24 cellular contexts compared by ENCODE assay signal in genomic region chr18:41881285-41881684, GRCh38.
A peak's percentile ranks its signal among the peaks of the same experiment; 100 is the strongest.
DNase-seq lines count a peak whose midpoint lies in the region; ATAC-seq, FAIRE-seq and TF ChIP-seq lines count a peak whose summit lies in the region.
"Had no signal": no experiment of that assay in that cellular context is flagged by ENCODE, and none has a peak within 500 bp of the region (broad histone marks: within the 10 kb centered on the region; RNA-seq: fewer than 3 reads in every experiment).

No MANE protein-coding gene starts in this region.

- H4K20me1 ChIP-seq in GM23248 (ENCODE audit: insufficient read depth): no peaks in the 10 kb centered on the region
- no peaks in the 10 kb centered on the region for H4K20me1 ChIP-seq in Karpas-422 (ENCODE audit: insufficient read depth, low read depth, low read length)

- H3K9ac ChIP-seq in GM23248: no peak overlapping the region
- H3K9ac ChIP-seq in Karpas-422 (ENCODE audit: low read length): no peak overlapping the region
- no peak overlapping the region for H3K9ac ChIP-seq in kidney (ENCODE audit: low read length in 2 of 2)

- TF ChIP-seq POLR2A in gastroesophageal sphincter (IDR thresholded peaks at IDR 0.05): no peak

- H3K9me3 ChIP-seq in GM23248 (ENCODE audit: low read depth) (no peaks in the 10 kb centered on the region), Karpas-422 (ENCODE audit: low read length) (no peaks in the 10 kb centered on the region), gastroesophageal sphincter (no peaks in the 10 kb centered on the region), kidney (ENCODE audit: control insufficient read depth in 1 of 2, low read length in 2 of 2) (no peaks in the 10 kb centered on the region)

- in situ Hi-C loops in GM23248 (cut with MboI): no loop called here

- no peak overlapping the region for H3K4me2 ChIP-seq in GM23248 (ENCODE audit: unreplicated experiment)
- H3K4me2 ChIP-seq in Karpas-422 (ENCODE audit: low read depth, low read length, poor library complexity, severe bottlenecking): no peak overlapping the region

- H3K36me3 ChIP-seq in GM23248 (ENCODE audit: low read depth) (no peaks in the 10 kb centered on the region), Karpas-422 (ENCODE audit: insufficient read depth, low read length) (no peaks in the 10 kb centered on the region), gastroesophageal sphincter (no peaks in the 10 kb centered on the region), kidney (ENCODE audit: control insufficient read depth in 1 of 2, insufficient read depth in 2 of 2, low read length in 2 of 2) (no peaks in the 10 kb centered on the region)

- H3K9me2 ChIP-seq in GM23248 (ENCODE audit: insufficient read depth) (no peaks in the 10 kb centered on the region; the same call in 1 of the 2 replicates), Karpas-422 (replicated peaks; ENCODE audit: insufficient read depth, low read length) (no peaks in the 10 kb centered on the region)

- H2AFZ ChIP-seq in GM23248: no peak overlapping the region
- no peak overlapping the region for H2AFZ ChIP-seq in Karpas-422 (ENCODE audit: low read length)

- TF ChIP-seq CTCF in epithelial cell of esophagus (IDR thresholded peaks at IDR 0.05; ENCODE audit: insufficient read depth, low read depth, low read length, missing control alignments): no peak
- no peak for TF ChIP-seq CTCF in gastroesophageal sphincter (IDR thresholded peaks at IDR 0.05)
- no peak for TF ChIP-seq CTCF in kidney (IDR thresholded peaks at IDR 0.05; ENCODE audit: borderline replicate concordance, extremely low read depth, insufficient read depth)

- H3K79me2 ChIP-seq in GM23248 (ENCODE audit: insufficient read depth) (no peaks in the 10 kb centered on the region), Karpas-422 (ENCODE audit: low read length) (no peaks in the 10 kb centered on the region)

- 35 to 39% methylated on average over 3 of the region's 3 CpGs for WGBS in GM23248 (ENCODE audit: low coverage in 1 of 2, low lambda C conversion rate in 2 of 2, missing lambda C conversion rate in 2 of 2), 2 experiments
- 76 to 84% methylated on average over 3 of the region's 3 CpGs for WGBS in gastroesophageal sphincter (ENCODE audit: low coverage in 1 of 2), 2 donors

- no peaks in the 10 kb centered on the region for H3K27me3 ChIP-seq in GM23248 (replicated peaks; ENCODE audit: insufficient read depth)
- H3K27me3 ChIP-seq in Karpas-422 (ENCODE audit: low read length): no peaks in the 10 kb centered on the region
- no peaks in the 10 kb centered on the region for H3K27me3 ChIP-seq in gastroesophageal sphincter

- H3K4me3 ChIP-seq in GM23248: no peak overlapping the region
- H3K4me3 ChIP-seq in epithelial cell of esophagus (ENCODE audit: low read length): no peak overlapping the region
- no peak overlapping the region for H3K4me3 ChIP-seq in Karpas-422 (ENCODE audit: low read length)
- H3K4me3 ChIP-seq in gastroesophageal sphincter: no peak overlapping the region
- no peak overlapping the region for H3K4me3 ChIP-seq in kidney (ENCODE audit: low read length in 2 of 2)
- H3K4me3 ChIP-seq: K562, skin epidermis had no signal

- no peak for ATAC-seq in gastroesophageal sphincter
- ATAC-seq in GM21786 (IDR thresholded peaks at IDR 0.05; ENCODE audit: unreplicated experiment): no peak
- ATAC-seq: K562, T-helper 17 cell, WTC11 had no signal

- peak; percentile 74 for DNase-seq in GM23248
- peak; percentile 47 for DNase-seq in RPMI7951 (ENCODE audit: low read depth)
- peak; percentile 81 for DNase-seq in epithelial cell of esophagus (ENCODE audit: low read depth)
- DNase-seq in renal cortical epithelial cell (ENCODE audit: low read depth): peak; percentile 33
- DNase-seq in Karpas-422: no peak
- DNase-seq in kidney: no peak
- DNase-seq: activated CD4-positive, alpha-beta memory T cell treated with anti-CD3 and anti-CD28 coated beads for 36 hours; activated naive CD4-positive, alpha-beta T cell; activated T-cell treated with anti-CD3 and anti-CD28 coated beads, Interleukin-2, amount 50 U/mL, for 1 hour; anterior cingulate cortex; DMS 273 treated with DMSO at 0.1 percent for 48 hours; effector memory CD4-positive, alpha-beta T cell; hippocampal formation; NCI-H2029; NCI-H446 treated with DMSO at 0.1 percent for 48 hours; SIG-M5; stimulated activated CD4-positive, alpha-beta T cell treated with anti-CD3 and anti-CD28 coated beads, Interleukin-4, amount 100 ng/mL, for 1 hour; T-helper 17 cell had no signal

- H3K27ac ChIP-seq in GM23248: no peak overlapping the region
- H3K27ac ChIP-seq in Karpas-422 (ENCODE audit: low read length): no peak overlapping the region
- H3K27ac ChIP-seq in gastroesophageal sphincter: no peak overlapping the region
- H3K27ac ChIP-seq in kidney (ENCODE audit: low read depth in 2 of 2, low read length in 2 of 2): no peak overlapping the region
- H3K27ac ChIP-seq: C4-2B, skin epidermis had no signal

- H3F3A ChIP-seq in GM23248 (ENCODE audit: insufficient read depth): 0 out of 2 replicates have a peak, but pooled peaks cover 5% of the 10 kb centered on the region

- FAIRE-seq in kidney (lab: Jason Lieb, UNC): no peak
- FAIRE-seq: K562 had no signal

- intact Hi-C loops in kidney (cut with DNase I): no loop called here

- no peak for TF ChIP-seq EP300 in gastroesophageal sphincter (IDR thresholded peaks at IDR 0.05)

- H3K4me1 ChIP-seq in GM23248 (ENCODE audit: insufficient read depth): peaks cover 13% of the 10 kb centered on the region
- H3K4me1 ChIP-seq in Karpas-422 (ENCODE audit: low read length): no peaks in the 10 kb centered on the region
- H3K4me1 ChIP-seq in gastroesophageal sphincter: no peaks in the 10 kb centered on the region
- no peaks in the 10 kb centered on the region for H3K4me1 ChIP-seq in kidney (ENCODE audit: control insufficient read depth in 1 of 2, insufficient read depth in 1 of 2, low read depth in 1 of 2, low read length in 2 of 2)

Comparison
In these comparisons a context has a peak if more than half of its experiments do, and no peak if none do; other contexts are left out.
1. DNase-seq: peak in GM23248 (single experiment), RPMI7951 (single experiment), epithelial cell of esophagus (single experiment) and renal cortical epithelial cell (single experiment); none in Karpas-422 (single experiment) and kidney (single experiment).